In the genomic region with DNA sequence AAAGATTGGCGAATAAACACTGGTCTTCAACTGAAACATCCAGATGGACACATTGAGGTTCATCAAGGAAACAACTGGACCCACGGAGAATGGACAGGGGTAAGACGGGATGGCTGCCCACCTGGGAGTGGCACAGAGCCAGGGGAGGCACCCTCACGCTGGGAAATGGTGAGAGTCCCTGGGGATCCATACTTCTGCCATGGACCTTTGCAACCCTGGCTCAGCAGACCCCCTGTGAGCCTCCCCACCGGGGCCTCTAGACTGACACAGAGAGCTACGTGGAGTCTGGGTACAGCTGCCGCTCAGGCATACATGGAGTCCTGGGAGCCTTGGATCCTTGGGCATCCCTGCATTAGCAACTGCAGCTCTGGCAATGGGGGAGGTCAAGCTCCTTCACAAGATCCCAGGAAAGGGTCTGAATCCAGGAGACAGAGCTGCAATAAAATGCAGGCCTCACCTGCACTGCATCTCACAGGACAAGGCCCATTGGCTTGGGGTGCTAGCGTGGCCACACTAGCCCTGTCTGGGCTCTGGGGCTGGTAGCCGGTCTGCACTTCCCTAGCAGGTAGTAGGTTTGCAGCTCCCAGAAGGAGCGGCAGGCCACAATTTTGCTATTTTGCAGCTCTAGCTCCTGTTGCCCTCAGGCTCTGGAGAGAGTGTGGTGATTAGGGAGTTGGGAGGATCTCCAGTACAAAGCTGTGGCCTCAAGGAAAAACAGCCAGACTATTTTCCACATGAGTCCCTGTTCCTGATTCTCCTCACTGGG, we compare ENCODE assay signal across 19 cellular contexts.
DNase-seq lines count a peak whose midpoint lies in the region.
"Had no signal": no experiment of that assay in that cellular context is flagged by ENCODE, and none has a peak within 500 bp of the region (broad histone marks: within the 10 kb centered on the region; RNA-seq: fewer than 3 reads in every experiment).

No MANE protein-coding gene starts in this region.

- no peak overlapping the region for H2BK120ac ChIP-seq in neuronal stem cell (ENCODE audit: low read depth, low read length)

- H3K18ac ChIP-seq in neuronal stem cell (ENCODE audit: low read length): peak overlapping the region; percentile 60

- H3K23ac ChIP-seq in neuronal stem cell (ENCODE audit: low read depth, low read length, poor library complexity): no peak overlapping the region

- WGBS in neuronal stem cell (ENCODE audit: extremely low coverage in 2 of 2, insufficient read length in 2 of 2, insufficient replicate concordance in 1 of 2), 2 donors: no CpG with 5 or more reads among the region's 10 CpGs

- no peak overlapping the region for H3K14ac ChIP-seq in neuronal stem cell (ENCODE audit: low read length)

- H3K9me3 ChIP-seq in SJSA1 (replicated peaks): peaks cover 20% of the 10 kb centered on the region
- no peaks in the 10 kb centered on the region for H3K9me3 ChIP-seq in neuronal stem cell (replicated peaks in 1 of 2; ENCODE audit: control insufficient read depth in 2 of 2, insufficient read depth in 1 of 2, low read depth in 1 of 2, low read length in 2 of 2)
- H3K9me3 ChIP-seq: BE2C had no signal

- no peak overlapping the region for H3K4me2 ChIP-seq in neuronal stem cell (ENCODE audit: insufficient read depth, low read length, poor library complexity, severe bottlenecking)

- H3K27ac ChIP-seq in SJSA1 (peak overlapping the region; percentile 75; the same call in 1 of the 2 replicates), neuronal stem cell (replicated peaks; ENCODE audit: low read length) (no peak overlapping the region)
- H3K27ac ChIP-seq: GM23248, HL-60 had no signal

- H3K79me1 ChIP-seq in neuronal stem cell (ENCODE audit: low read depth, low read length): no peaks in the 10 kb centered on the region

- H3K36me3 ChIP-seq in SJSA1 (no peaks in the 10 kb centered on the region), neuronal stem cell (replicated peaks in 1 of 2; ENCODE audit: control insufficient read depth in 2 of 2, insufficient read depth in 2 of 2, low read length in 2 of 2) (no peaks in the 10 kb centered on the region)
- H3K36me3 ChIP-seq: BE2C had no signal

- no peak overlapping the region for H2AK5ac ChIP-seq in neuronal stem cell (ENCODE audit: low read depth, low read length)

- H3K4ac ChIP-seq in neuronal stem cell (ENCODE audit: low read length): no peak overlapping the region

- H3K4me1 ChIP-seq in SJSA1 (replicated peaks): peaks cover 19% of the 10 kb centered on the region
- peaks cover 0 to 2% of the 10 kb centered on the region in 2 donors for H3K4me1 ChIP-seq in neuronal stem cell (ENCODE audit: control insufficient read depth in 2 of 2, insufficient read depth in 1 of 2, low read depth in 1 of 2, low read length in 2 of 2)
- H3K4me1 ChIP-seq: BE2C had no signal

- H4K8ac ChIP-seq in neuronal stem cell (ENCODE audit: low read depth, low read length): no peak overlapping the region

- DNase-seq in ELF-1 (ENCODE audit: low read depth, low spot score) (peak; percentile 27), SJSA1 (ENCODE audit: low read depth in 1 of 2, low spot score in 2 of 2) (no peak), neuronal stem cell (ENCODE audit: low spot score) (no peak), NCI-H345 treated with DMSO at 0.1 percent for 48 hours (lab: John Stamatoyannopoulos, UW; ENCODE audit: unreplicated experiment) (no peak), H4 (ENCODE audit: low spot score) (no peak)
- no peak for DNase-seq in stimulated activated naive CD4-positive, alpha-beta T cell (lab: John Stamatoyannopoulos, UW)
- DNase-seq: ACHN; BE2C; C1 segment of cervical spinal cord; CD4-positive, CD25-positive, alpha-beta regulatory T cell; CD8-positive, alpha-beta memory T cell; COR-L47; DMS 273 treated with DMSO at 0.1 percent for 48 hours; DMS53; DND-41; GDM1; GM23248; HCEC 1CT had no signal

- no peak overlapping the region for H2AFZ ChIP-seq in neuronal stem cell (ENCODE audit: low read length)
- H2AFZ ChIP-seq: GM23248 had no signal

- H2BK12ac ChIP-seq in neuronal stem cell (ENCODE audit: low read length): no peak overlapping the region

- no peak overlapping the region for H3K9ac ChIP-seq in neuronal stem cell (ENCODE audit: low read depth, low read length, poor library complexity)
- H3K9ac ChIP-seq: GM23248 had no signal

- no peak overlapping the region for H4K91ac ChIP-seq in neuronal stem cell (ENCODE audit: low read depth, low read length, poor library complexity)

- H3K4me3 ChIP-seq in SJSA1: no peak overlapping the region
- peak overlapping the region in 1 of 2 donors; percentile 7 for H3K4me3 ChIP-seq in neuronal stem cell (ENCODE audit: low read length in 2 of 2)
- H3K4me3 ChIP-seq: GM23248 had no signal

- H3K27me3 ChIP-seq in SJSA1 (replicated peaks) (no peaks in the 10 kb centered on the region), neuronal stem cell (ENCODE audit: control insufficient read depth in 3 of 3, insufficient read depth in 3 of 3, low read depth in 1 of 3, low read length in 3 of 3) (no peaks in the 10 kb centered on the region)
- H3K27me3 ChIP-seq: BE2C had no signal

- H2BK5ac ChIP-seq in neuronal stem cell (ENCODE audit: low read length): no peak overlapping the region

- no peak overlapping the region for H2BK15ac ChIP-seq in neuronal stem cell (ENCODE audit: low read length)
